In the genomic region with DNA sequence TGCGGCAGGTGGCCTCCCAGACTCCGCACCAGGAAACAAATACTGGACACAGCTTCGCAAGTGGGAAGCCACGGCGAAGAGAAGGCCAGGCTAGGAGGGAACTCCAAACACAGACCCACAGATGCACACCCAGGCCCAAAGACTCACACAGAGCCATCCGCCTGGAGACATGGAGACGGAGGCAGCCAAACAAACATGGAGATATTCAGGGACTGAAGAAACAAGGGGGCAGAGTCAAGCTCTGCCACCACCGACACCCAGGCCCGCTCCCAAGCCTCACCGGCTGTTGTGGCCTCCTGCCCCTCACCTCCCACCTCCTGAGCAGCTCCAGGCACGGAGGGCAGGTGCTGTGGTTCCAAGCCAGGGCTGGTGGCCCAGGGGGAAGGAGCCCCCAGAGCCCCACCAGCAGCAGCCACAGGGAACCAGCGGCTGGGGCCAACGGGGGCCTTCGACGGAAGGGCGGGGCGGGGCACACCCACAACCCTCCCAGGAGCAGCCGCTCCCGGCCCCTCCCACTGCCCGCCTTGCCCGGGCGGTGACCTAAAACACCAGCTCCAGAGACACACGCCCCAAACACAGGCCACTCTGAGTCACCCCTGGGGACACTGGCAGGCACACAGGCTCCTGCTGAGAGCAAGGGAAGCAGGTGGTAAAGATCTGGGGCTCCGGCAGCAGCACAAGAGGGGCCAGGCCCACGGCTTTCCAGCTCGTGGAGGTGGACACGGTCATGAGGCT, we compare ENCODE assay signal across 12 cellular contexts. TPM values are rescaled to one million over a fixed set of nuclear protein-coding genes. Genes with fewer than 3 reads are reported as not detected.
A peak's percentile ranks its signal among the peaks of the same experiment; 100 is the strongest.
DNase-seq lines count a peak whose midpoint lies in the region; ATAC-seq, FAIRE-seq and TF ChIP-seq lines count a peak whose summit lies in the region.
"Had no signal": no experiment of that assay in that cellular context is flagged by ENCODE, and none has a peak within 500 bp of the region (broad histone marks: within the 10 kb centered on the region; RNA-seq: fewer than 3 reads in every experiment).

No MANE protein-coding gene starts in this region.

- no peaks in the 10 kb centered on the region for H4K20me1 ChIP-seq in PC-3 (ENCODE audit: low read length)

- H3K27ac ChIP-seq in PC-3 (ENCODE audit: low read length) (peak overlapping the region; percentile 54), dorsolateral prefrontal cortex (peak overlapping the region in 35 of 59 donors; percentile 2 to 85 (median 40)), rectal smooth muscle tissue (ENCODE audit: low read depth, low read length) (no peak overlapping the region)
- H3K27ac ChIP-seq: SJSA1 had no signal

- H3K4me3 ChIP-seq in PC-3 (ENCODE audit: low read length) (peak overlapping the region; percentile 38), dorsolateral prefrontal cortex (no peak overlapping the region), rectal smooth muscle tissue (ENCODE audit: low read length) (peak overlapping the region; percentile 51)
- H3K4me3 ChIP-seq: SJSA1 had no signal

- peak overlapping the region; percentile 31; the same call in 1 of the 2 replicates for H3K9ac ChIP-seq in PC-3 (ENCODE audit: low read length)
- no peak overlapping the region for H3K9ac ChIP-seq in rectal smooth muscle tissue (ENCODE audit: low read length)

- no peak for FAIRE-seq in GM19239 (lab: Jason Lieb, UNC)
- FAIRE-seq: endometrium had no signal

- no peaks in the 10 kb centered on the region for H3K9me3 Mint-ChIP-seq in activated T-cell treated with anti-CD3 and anti-CD28 coated beads, Interleukin-2, amount 50 U/mL, for 4 hours

- peaks cover 12% of the 10 kb centered on the region for H3K36me3 ChIP-seq in PC-3 (ENCODE audit: low read depth, low read length)
- peaks cover 23% of the 10 kb centered on the region for H3K36me3 ChIP-seq in rectal smooth muscle tissue (ENCODE audit: control insufficient read depth, insufficient read depth, low read length)
- H3K36me3 ChIP-seq: SJSA1 had no signal

- H3K27me3 Mint-ChIP-seq in activated T-cell treated with anti-CD3 and anti-CD28 coated beads, Interleukin-2, amount 50 U/mL, for 4 hours (ENCODE audit: low read depth): no peaks in the 10 kb centered on the region

- H3K27me3 ChIP-seq in PC-3 (ENCODE audit: low read length) (no peaks in the 10 kb centered on the region), dorsolateral prefrontal cortex (no peaks in the 10 kb centered on the region), rectal smooth muscle tissue (ENCODE audit: control insufficient read depth, insufficient read depth, low read length) (no peaks in the 10 kb centered on the region)
- H3K27me3 ChIP-seq: SJSA1 had no signal

- peak; percentile 53 to 69 for ATAC-seq in activated T-cell treated with anti-CD3 and anti-CD28 coated beads, Interleukin-2, amount 50 U/mL, for 4 hours
- ATAC-seq in PC-3: peak; percentile 95
- no peak for ATAC-seq in HG02763 (IDR thresholded peaks at IDR 0.05; ENCODE audit: unreplicated experiment)
- ATAC-seq: sciatic nerve had no signal

- H3K79me2 ChIP-seq in PC-3 (ENCODE audit: low read length): peaks cover 35% of the 10 kb centered on the region

- H3F3A ChIP-seq in PC-3 (ENCODE audit: low read length, unreplicated experiment): no peaks in the 10 kb centered on the region

- peaks cover 13% of the 10 kb centered on the region for H3K36me3 Mint-ChIP-seq in activated T-cell treated with anti-CD3 and anti-CD28 coated beads, Interleukin-2, amount 50 U/mL, for 4 hours (ENCODE audit: insufficient read depth)

- CTCF ChIA-PET in PC-3 (lab: Charles Lee): interaction anchor here (0.6 to 1.0 kb wide), 4 partner anchors 13 to 18 kb away, joined by 3 to 7 read pairs (median 3); no protein-coding TSS in a partner anchor

- no peak overlapping the region for H2AFZ ChIP-seq in PC-3 (ENCODE audit: low read length)

- H3K9me2 ChIP-seq in PC-3 (replicated peaks; ENCODE audit: low read length): no peaks in the 10 kb centered on the region

- intact Hi-C loops in PC-3 (cut with micrococcal nuclease) (loop anchor here (1.0 kb wide), 1 partner anchor 39 kb away; no protein-coding TSS in a partner anchor), dorsolateral prefrontal cortex (cut with DNase I) (no loop called here)

- TF ChIP-seq CTCF in PC-3 (conservative IDR thresholded peaks at IDR 0.05; ENCODE audit: low read depth, low read length): no peak
- no peak for TF ChIP-seq CTCF in dorsolateral prefrontal cortex (IDR thresholded peaks at IDR 0.05 in 54 of 56, conservative IDR thresholded peaks at IDR 0.05 in 2 of 56; ENCODE audit: low read depth in 1 of 56, partially characterized antibody in 56 of 56)

- DNase-seq in activated T-cell treated with anti-CD3 and anti-CD28 coated beads, Interleukin-2, amount 50 U/mL, for 4 hours: no peak
- no peak for DNase-seq in activated T-cell treated with anti-CD3 and anti-CD28 coated beads, Interleukin-2, amount 50 U/mL, for 1 hour
- DNase-seq in PC-3 (peak; percentile 90), dorsolateral prefrontal cortex (no peak), KG1 (lab: John Stamatoyannopoulos, UW) (no peak), GM19239 (ENCODE audit: insufficient read length, low spot score) (no peak)
- DNase-seq: NCI-H1105 treated with DMSO at 0.1 percent for 48 hours had no signal

- BruUV-seq in PC-3 (replicated peaks; lab: Mats Ljungman, UMichigan): TSS peak; percentile 73

- no peak overlapping the region for H3K4me3 Mint-ChIP-seq in activated T-cell treated with anti-CD3 and anti-CD28 coated beads, Interleukin-2, amount 50 U/mL, for 4 hours

- peak overlapping the region; percentile 75 for H3K4me2 ChIP-seq in PC-3 (ENCODE audit: low read length)

- H3K4me1 Mint-ChIP-seq in activated T-cell treated with anti-CD3 and anti-CD28 coated beads, Interleukin-2, amount 50 U/mL, for 4 hours (ENCODE audit: low read depth): no peaks in the 10 kb centered on the region

- H3K9me3 ChIP-seq in PC-3 (ENCODE audit: low read length): no peaks in the 10 kb centered on the region
- H3K9me3 ChIP-seq: SJSA1 had no signal

- POLR2A ChIA-PET in PC-3 (lab: Charles Lee; ENCODE audit: unreplicated experiment): no interaction called here

- peaks cover 30% of the 10 kb centered on the region for H3K4me1 ChIP-seq in PC-3 (ENCODE audit: insufficient read depth, low read length)
- no peaks in the 10 kb centered on the region for H3K4me1 ChIP-seq in rectal smooth muscle tissue (ENCODE audit: control insufficient read depth, insufficient read depth, low read length)
- H3K4me1 ChIP-seq: SJSA1 had no signal

RNA-seq across cellular contexts. Expression of a gene that starts 31.9 kb away (rescaled TPM):
- 10 to 100 TPM; 33.3 to 41.2 (median 40.7) TPM for total RNA-seq in activated T-cell treated with anti-CD3 and anti-CD28 coated beads, Interleukin-2, amount 50 U/mL, for 4 hours
- total RNA-seq in PC-3 (2014; rRNA removed) (43.7 and 49.3 TPM in 2 replicates), dorsolateral prefrontal cortex (100 to 1,000 TPM; 167 to 402 (median 279) TPM)

Comparison
In these comparisons a context has a peak if more than half of its experiments do, and no peak if none do; other contexts are left out.
1. H3K4me3 ChIP-seq: peak in PC-3 (single experiment) and rectal smooth muscle tissue (single experiment); none in dorsolateral prefrontal cortex (0 of 59).